In genomic region chr10:109883859-109884771, GRCh38 we compare ENCODE assay signal across 8 cellular contexts. TPM values are rescaled to one million over a fixed set of nuclear protein-coding genes. Genes with fewer than 3 reads are reported as not detected.
DNase-seq lines count a peak whose midpoint lies in the region; ATAC-seq and TF ChIP-seq lines count a peak whose summit lies in the region.

No MANE protein-coding gene starts in this region.

- TF ChIP-seq CTCF in GM10248 (IDR thresholded peaks at IDR 0.05; ENCODE audit: control extremely low read depth, extremely low read depth, low read depth, missing control alignments) = peak; percentile 85
- peak; percentile 96 to 97 for TF ChIP-seq CTCF in right atrium auricular region (IDR thresholded peaks at IDR 0.05)

- no peak overlapping the region for H3K4me3 ChIP-seq in right atrium auricular region

- POLR2A ChIA-PET in GM10248 (lab: Yijun Ruan, JAX) = no interaction called here
- POLR2A ChIA-PET in HEK293T (lab: Yijun Ruan, JAX) = interaction anchor here (2.3 kb wide), 1 partner anchor 124 kb away, joined by 12 read pairs; the partner anchor contains the start of gene ADD3

- CTCF ChIA-PET in GM10248 (lab: Yijun Ruan, JAX) (interaction anchor here (0.7 to 5.8 kb wide), 42 partner anchors 9 to 405 kb away, joined by 3 to 60 read pairs (median 4); partner anchors contain the start of gene XPNPEP1), HEK293T (lab: Yijun Ruan, JAX) (interaction anchor here (0.6 to 2.1 kb wide), 39 partner anchors 8 to 1102 kb away, joined by 3 to 18 read pairs (median 4); partner anchors contain the start of gene ADD3)

- peak overlapping the region; percentile 78 for H3K27ac ChIP-seq in angular gyrus (ENCODE audit: low read depth, low read length)
- peak overlapping the region; percentile 33 to 54 for H3K27ac ChIP-seq in right atrium auricular region

- no peaks in the 10 kb centered on the region for H3K9me3 ChIP-seq in right atrium auricular region

- peaks cover 40% of the 10 kb centered on the region for H3K36me3 ChIP-seq in right atrium auricular region

- peak; percentile 79 for DNase-seq in GM10248 (ENCODE audit: extremely low spot score)
- DNase-seq in HEK293T (ENCODE audit: extremely low spot score) = peak; percentile 95
- peak; percentile 43 for DNase-seq in NCI-H1048 (lab: John Stamatoyannopoulos, UW)
- peak; percentile 34 for DNase-seq in T follicular helper cell (ENCODE audit: low read depth)
- peak; percentile 84 for DNase-seq in right atrium auricular region (ENCODE audit: low spot score)
- peak; percentile 90 for DNase-seq in putamen (ENCODE audit: low spot score)

- peaks cover 0 to 15% of the 10 kb centered on the region in 2 donors for H3K4me1 ChIP-seq in right atrium auricular region

- H3K27me3 ChIP-seq in right atrium auricular region = no peaks in the 10 kb centered on the region

- no peak for ATAC-seq in GM18520 (IDR thresholded peaks at IDR 0.05; ENCODE audit: unreplicated experiment)

TF ChIP-seq in HEK293T, 16 proteins besides CTCF, POLR2A, EP300 and RAD21:
- TF ChIP-seq FOXK2 (IDR thresholded peaks at IDR 0.05) = no peak
TF ChIP-seq in HEK293T: peak in this region for 0.

RNA-seq across cellular contexts. Expression of gene XPNPEP1, which starts 39.2 kb away (rescaled TPM):
- total RNA-seq in right atrium auricular region = 10 to 100 TPM; 41.2 to 45.2 TPM

Comparison
In these comparisons a context has a peak if more than half of its experiments do, and no peak if none do; other contexts are left out.
1. DNase-seq: peak in every context shown above with its lines; median percentile 95 in HEK293T; 90 in putamen; 84 in right atrium auricular region; 79 in GM10248; 43 in NCI-H1048; 34 in T follicular helper cell.